Comparison of ENCODE assay signal across 21 cellular contexts in genomic region chr2:144943293-144943941, GRCh38.
DNase-seq lines count a peak whose midpoint lies in the region; ATAC-seq, FAIRE-seq and TF ChIP-seq lines count a peak whose summit lies in the region.
"Had no signal": no experiment of that assay in that cellular context is flagged by ENCODE, and none has a peak within 500 bp of the region (broad histone marks: within the 10 kb centered on the region; RNA-seq: fewer than 3 reads in every experiment).

No MANE protein-coding gene starts in this region.

- no peaks in the 10 kb centered on the region for H3K36me3 Mint-ChIP-seq in mesothelial cell of epicardium

- peak overlapping the region; percentile 66 for H2AFZ ChIP-seq in mammary epithelial cell (ENCODE audit: low read depth, low read length)

- H3K9me3 ChIP-seq in A549 = peaks cover 7% of the 10 kb centered on the region; the same call in 2 of the 3 replicates
- no peaks in the 10 kb centered on the region for H3K9me3 ChIP-seq in mammary epithelial cell (replicated peaks; ENCODE audit: insufficient read depth, low read length)
- H3K9me3 ChIP-seq: adrenal gland, BE2C, esophagus muscularis mucosa, uterus had no signal

- no peak; a peak in 1 of 5 replicates for TF ChIP-seq RAD21 in A549 (conservative IDR thresholded peaks at IDR 0.05 in 1 of 2, IDR thresholded peaks at IDR 0.05 in 1 of 2)

- CTCF ChIA-PET in A549 (lab: Yijun Ruan, JAX) = interaction anchor here (0.6 kb wide), 1 partner anchor 110 kb away, joined by 3 read pairs; no protein-coding TSS in a partner anchor
- CTCF ChIA-PET in mammary epithelial cell (lab: Charles Lee; ENCODE audit: low non-redundant PET) = no interaction called here

- H3K79me2 ChIP-seq in mammary epithelial cell (ENCODE audit: insufficient read depth, low read length) = no peaks in the 10 kb centered on the region

- peak overlapping the region; percentile 87 to 93 for H3K27ac ChIP-seq in A549
- H3K27ac ChIP-seq in mammary epithelial cell (ENCODE audit: insufficient read depth, low read depth, low read length) = peak overlapping the region; percentile 32
- H3K27ac ChIP-seq: adrenal gland, esophagus muscularis mucosa had no signal

- no peak overlapping the region for H3K4me3 Mint-ChIP-seq in mesothelial cell of epicardium
- H3K4me3 Mint-ChIP-seq: activated CD4-positive, alpha-beta T cell treated with anti-CD3 and anti-CD28 coated beads, Interleukin-2, amount 10 ng/mL, durations not matched to agents 24 days and 14 days had no signal

- peak; percentile 71 to 81 for ATAC-seq in A549
- ATAC-seq in GM19351 (IDR thresholded peaks at IDR 0.05; ENCODE audit: unreplicated experiment) = no peak
- no peak for ATAC-seq in stimulated activated naive CD8-positive, alpha-beta T cell treated with anti-CD3 and anti-CD28 coated beads, Interleukin-15, Interleukin-2, amounts not matched to agents 100 U/mL and 50 U/mL, for 24 hours
- ATAC-seq in GM21360 (IDR thresholded peaks at IDR 0.05; ENCODE audit: unreplicated experiment) = no peak
- ATAC-seq: Right ventricle myocardium inferior had no signal

- BruUV-seq in mammary epithelial cell (replicated peaks; lab: Mats Ljungman, UMichigan) = no TSS peak

- no peaks in the 10 kb centered on the region for H3K27me3 Mint-ChIP-seq in mesothelial cell of epicardium (ENCODE audit: low read depth)
- H3K27me3 Mint-ChIP-seq: activated CD4-positive, alpha-beta T cell treated with anti-CD3 and anti-CD28 coated beads, Interleukin-2, amount 10 ng/mL, durations not matched to agents 24 days and 14 days had no signal

- intact Hi-C loops in mammary epithelial cell (cut with micrococcal nuclease) = no loop called here

- 6% methylated on average over 5 of the region's 5 CpGs for WGBS in A549 (ENCODE audit: missing lambda C conversion rate)
- whole genome bisulfite sequencing in mammary epithelial cell (ENCODE audit: low coverage, missing lambda C conversion rate) = 95% methylated on average over 5 of the region's 5 CpGs

- H3K4me2 ChIP-seq in A549 (peak overlapping the region; percentile 73), mammary epithelial cell (ENCODE audit: insufficient read depth, low read depth, low read length) (peak overlapping the region; percentile 35)

- peaks cover 66% of the 10 kb centered on the region for H3K4me1 ChIP-seq in A549
- peaks cover 49% of the 10 kb centered on the region for H3K4me1 ChIP-seq in mammary epithelial cell (ENCODE audit: insufficient read depth, low read length)
- H3K4me1 ChIP-seq: BE2C had no signal

- H3K9ac ChIP-seq in mammary epithelial cell (ENCODE audit: insufficient read depth, low read length) = no peak overlapping the region

- no peaks in the 10 kb centered on the region for H4K20me1 ChIP-seq in mammary epithelial cell (ENCODE audit: insufficient read depth, low read length)

- peak in 1 of 2 experiments; percentile 76 for DNase-seq in A549 (ENCODE audit: low read depth in 1 of 2, low spot score in 1 of 2)
- DNase-seq in NCI-H526 treated with DMSO at 0.1 percent for 48 hours (lab: John Stamatoyannopoulos, UW) = peak; percentile 46
- DNase-seq in mammary epithelial cell = no peak
- DNase-seq in mesothelial cell of epicardium (ENCODE audit: low spot score in 2 of 2, unreplicated experiment in 2 of 2) = no peak
- DNase-seq in HTR-8/SVneo (ENCODE audit: insufficient read length, low spot score) = no peak
- no peak for DNase-seq in stimulated activated naive CD8-positive, alpha-beta T cell treated with anti-CD3 and anti-CD28 coated beads, Interleukin-15, Interleukin-2, amounts not matched to agents 100 U/mL and 50 U/mL, for 24 hours
- DNase-seq: 8988T; activated CD4-positive, alpha-beta T cell treated with anti-CD3 and anti-CD28 coated beads, Interleukin-2, amount 10 ng/mL, durations not matched to agents 24 days and 14 days; activated effector memory CD4-positive, alpha-beta T cell treated with anti-CD3 and anti-CD28 coated beads, Interleukin-2, amount 50 U/mL, for 16 hours; adrenal gland; BE2C; caudate nucleus; effector CD4-positive, alpha-beta T cell; left cardiac atrium; mesendoderm; T-helper 1 cell; uterus had no signal

- POLR2A ChIA-PET in A549 (lab: Yijun Ruan, JAX) = interaction anchor here (0.5 to 1.4 kb wide), 3 partner anchors 9 to 80 kb away, joined by 3 to 6 read pairs (median 4); no protein-coding TSS in a partner anchor

- FAIRE-seq in A549 (lab: Jason Lieb, UNC) (no peak), HTR-8/SVneo (lab: Jason Lieb, UNC) (no peak)

- H3K4me3 ChIP-seq in A549 (0 out of 3 replicates have a peak overlapping the region, but pooled peaks have one; percentile 2), mammary epithelial cell (replicated peaks in 1 of 3; ENCODE audit: insufficient read depth in 1 of 3, low read depth in 2 of 3, low read length in 3 of 3) (no peak overlapping the region)
- H3K4me3 ChIP-seq: adrenal gland, esophagus muscularis mucosa, uterus had no signal

- peaks cover 5% of the 10 kb centered on the region for H3K9me3 Mint-ChIP-seq in mesothelial cell of epicardium
- H3K9me3 Mint-ChIP-seq: activated CD4-positive, alpha-beta T cell treated with anti-CD3 and anti-CD28 coated beads, Interleukin-2, amount 10 ng/mL, durations not matched to agents 24 days and 14 days had no signal

- no peak for TF ChIP-seq POLR2A in A549 (IDR thresholded peaks at IDR 0.05; ENCODE audit: low read length)

- TF ChIP-seq CTCF in A549 (IDR thresholded peaks at IDR 0.05) = no peak
- TF ChIP-seq CTCF in mammary epithelial cell (conservative IDR thresholded peaks at IDR 0.05 in 1 of 2, IDR thresholded peaks at IDR 0.05 in 1 of 2; ENCODE audit: extremely low read depth in 1 of 2, insufficient read depth in 1 of 2, low read depth in 1 of 2, low read length in 2 of 2) = no peak
- no peak for TF ChIP-seq CTCF in mesothelial cell of epicardium (IDR thresholded peaks at IDR 0.05; ENCODE audit: unreplicated experiment)

- peaks cover 64% of the 10 kb centered on the region for H3K4me1 Mint-ChIP-seq in mesothelial cell of epicardium
- H3K4me1 Mint-ChIP-seq: activated CD4-positive, alpha-beta T cell treated with anti-CD3 and anti-CD28 coated beads, Interleukin-2, amount 10 ng/mL, durations not matched to agents 24 days and 14 days had no signal

- no peak; a peak in 1 of 5 replicates for TF ChIP-seq EP300 in A549 (IDR thresholded peaks at IDR 0.05)

- in situ Hi-C loops in mammary epithelial cell (cut with MboI; ENCODE audit: low sequenced_read_pairs in 2 of 2) = no loop called here

- H3K27ac Mint-ChIP-seq in mesothelial cell of epicardium = peak overlapping the region; percentile 89
- H3K27ac Mint-ChIP-seq: activated CD4-positive, alpha-beta T cell treated with anti-CD3 and anti-CD28 coated beads, Interleukin-2, amount 10 ng/mL, durations not matched to agents 24 days and 14 days had no signal

- dilution Hi-C loops in mammary epithelial cell (cut with HindIII; ENCODE audit: low sequenced_read_pairs) = no loop called here

- no peaks in the 10 kb centered on the region for H3K27me3 ChIP-seq in mammary epithelial cell (ENCODE audit: insufficient read depth, low read length)
- H3K27me3 ChIP-seq: adrenal gland, BE2C, esophagus muscularis mucosa, uterus had no signal

- no peaks in the 10 kb centered on the region for H3K36me3 ChIP-seq in mammary epithelial cell (ENCODE audit: insufficient read depth, low read length)
- H3K36me3 ChIP-seq: adrenal gland, BE2C, esophagus muscularis mucosa, uterus had no signal

TF ChIP-seq in A549, 52 proteins besides CTCF, POLR2A, EP300 and RAD21:
- TF ChIP-seq RCOR1 (IDR thresholded peaks at IDR 0.05; ENCODE audit: low read depth, low read length) = no peak
- peak; percentile 19; the same call in 1 of the 2 replicates for TF ChIP-seq RARB (CRISPR knock-in tag; IDR thresholded peaks at IDR 0.05)

Comparison
In these comparisons a context has a peak if more than half of its experiments do, and no peak if none do; other contexts are left out.
1. ATAC-seq: peak in A549 (2 of 2); none in GM19351 (single experiment), stimulated activated naive CD8-positive, alpha-beta T cell treated with anti-CD3 and anti-CD28 coated beads, Interleukin-15, Interleukin-2, amounts not matched to agents 100 U/mL and 50 U/mL, for 24 hours (single experiment) and GM21360 (single experiment).